In genomic region chr1:23118957-23119792, GRCh38 we compare ENCODE assay signal across 9 cellular contexts. TPM values are rescaled to one million over a fixed set of nuclear protein-coding genes. Genes with fewer than 3 reads are reported as not detected.
A peak's percentile ranks its signal among the peaks of the same experiment; 100 is the strongest.
DNase-seq lines count a peak whose midpoint lies in the region; ATAC-seq and TF ChIP-seq lines count a peak whose summit lies in the region.
"Had no signal": no experiment of that assay in that cellular context is flagged by ENCODE, and none has a peak within 500 bp of the region (broad histone marks: within the 10 kb centered on the region; RNA-seq: fewer than 3 reads in every experiment).

No MANE protein-coding gene starts in this region.

- H3K27ac Mint-ChIP-seq in activated CD4-positive, alpha-beta memory T cell treated with anti-CD3 and anti-CD28 coated beads for 36 hours, result peak overlapping the region; percentile 77

- POLR2A ChIA-PET in activated CD4-positive, alpha-beta memory T cell treated with anti-CD3 and anti-CD28 coated beads for 36 hours (lab: Charles Lee), result interaction anchor here (1.7 to 2.4 kb wide), 3 partner anchors 9 to 49 kb away, joined by 6 to 14 read pairs (median 11); partner anchors contain the start of gene LUZP1

- H3K36me3 ChIP-seq in stomach, result no peaks in the 10 kb centered on the region

- intact Hi-C loops in activated CD4-positive, alpha-beta memory T cell treated with anti-CD3 and anti-CD28 coated beads for 36 hours (cut with micrococcal nuclease), result loop anchor here (1.0 kb wide), 1 partner anchor 16 kb away; no protein-coding TSS in a partner anchor
- intact Hi-C loops in stomach (cut with DNase I; ENCODE audit: low total_unique reads), result no loop called here

- H3K9me3 Mint-ChIP-seq in activated CD4-positive, alpha-beta memory T cell treated with anti-CD3 and anti-CD28 coated beads for 36 hours, result no peaks in the 10 kb centered on the region

- no peak for ATAC-seq in HG03457 (IDR thresholded peaks at IDR 0.05; ENCODE audit: unreplicated experiment)
- no peak for ATAC-seq in HG03025 (IDR thresholded peaks at IDR 0.05; ENCODE audit: low FRiP score, unreplicated experiment)

- H3K4me1 Mint-ChIP-seq in activated CD4-positive, alpha-beta memory T cell treated with anti-CD3 and anti-CD28 coated beads for 36 hours (ENCODE audit: low read depth), result peaks cover 61% of the 10 kb centered on the region

- peak overlapping the region in 3 of 5 donors; percentile 14 to 41 (median 31) for H3K27ac ChIP-seq in stomach
- H3K27ac ChIP-seq: SJSA1 had no signal

- H3K27me3 Mint-ChIP-seq in activated CD4-positive, alpha-beta memory T cell treated with anti-CD3 and anti-CD28 coated beads for 36 hours, result no peaks in the 10 kb centered on the region

- CTCF ChIA-PET in activated CD4-positive, alpha-beta memory T cell treated with anti-CD3 and anti-CD28 coated beads for 36 hours (lab: Charles Lee), result interaction anchor here (1.3 to 5.4 kb wide), 3 partner anchors 19 to 64 kb away, joined by 3 to 34 read pairs (median 28); no protein-coding TSS in a partner anchor

- peaks cover 13 to 73% (median 44%) of the 10 kb centered on the region in 4 donors for H3K4me1 ChIP-seq in stomach

- H3K4me3 ChIP-seq in stomach, result peak overlapping the region in 1 of 4 donors; percentile 9
- H3K4me3 ChIP-seq: SJSA1 had no signal

- H3K9me3 ChIP-seq in stomach, result no peaks in the 10 kb centered on the region
- H3K9me3 ChIP-seq: SJSA1 had no signal

- TF ChIP-seq EP300 in stomach (IDR thresholded peaks at IDR 0.05), result no peak

- WGBS in stomach, 5 donors, result 65 to 74% (median 72%) methylated on average over 8 of the region's 8 CpGs

- DNase-seq in NCI-H2196 (lab: John Stamatoyannopoulos, UW; ENCODE audit: unreplicated experiment) (peak; percentile 14), NCI-H2196 treated with DMSO at 0.1 percent for 48 hours (lab: John Stamatoyannopoulos, UW; ENCODE audit: unreplicated experiment) (no peak), fibroblast of peridontal ligament (ENCODE audit: extremely low read depth) (peak; percentile 54), stomach (no peak), GM19240 (ENCODE audit: insufficient read length, low spot score) (no peak)
- peak; percentile 74 for DNase-seq in activated CD4-positive, alpha-beta memory T cell treated with anti-CD3 and anti-CD28 coated beads for 36 hours

- H3K36me3 Mint-ChIP-seq in activated CD4-positive, alpha-beta memory T cell treated with anti-CD3 and anti-CD28 coated beads for 36 hours, result no peaks in the 10 kb centered on the region

- H3K27me3 ChIP-seq in stomach, result no peaks in the 10 kb centered on the region
- H3K27me3 ChIP-seq: SJSA1 had no signal

- TF ChIP-seq CTCF in stomach (IDR thresholded peaks at IDR 0.05), result no peak

- H3K4me3 Mint-ChIP-seq in activated CD4-positive, alpha-beta memory T cell treated with anti-CD3 and anti-CD28 coated beads for 36 hours, result peak overlapping the region; percentile 56

- TF ChIP-seq POLR2A in stomach (IDR thresholded peaks at IDR 0.05), result no peak

RNA-seq across cellular contexts. Expression of gene LUZP1, which starts 49.5 kb away (rescaled TPM):
- 10 to 100 TPM; 19.0 to 21.2 TPM for total RNA-seq in activated CD4-positive, alpha-beta memory T cell treated with anti-CD3 and anti-CD28 coated beads for 36 hours
- total RNA-seq in stomach, result 10 to 100 TPM; 12.5 to 20.4 (median 19.3) TPM
- 1 to 10 TPM; 2.6 to 4.9 (median 3.7) TPM for polyA plus RNA-seq in stomach

Comparison
In these comparisons a context has a peak if more than half of its experiments do, and no peak if none do; other contexts are left out.
1. DNase-seq: peak in NCI-H2196 (single experiment), activated CD4-positive, alpha-beta memory T cell treated with anti-CD3 and anti-CD28 coated beads for 36 hours (single experiment) and fibroblast of peridontal ligament (single experiment); none in NCI-H2196 treated with DMSO at 0.1 percent for 48 hours (single experiment), stomach (single experiment) and GM19240 (single experiment).